ENCODE assay signal across 10 cellular contexts in the genomic region with DNA sequence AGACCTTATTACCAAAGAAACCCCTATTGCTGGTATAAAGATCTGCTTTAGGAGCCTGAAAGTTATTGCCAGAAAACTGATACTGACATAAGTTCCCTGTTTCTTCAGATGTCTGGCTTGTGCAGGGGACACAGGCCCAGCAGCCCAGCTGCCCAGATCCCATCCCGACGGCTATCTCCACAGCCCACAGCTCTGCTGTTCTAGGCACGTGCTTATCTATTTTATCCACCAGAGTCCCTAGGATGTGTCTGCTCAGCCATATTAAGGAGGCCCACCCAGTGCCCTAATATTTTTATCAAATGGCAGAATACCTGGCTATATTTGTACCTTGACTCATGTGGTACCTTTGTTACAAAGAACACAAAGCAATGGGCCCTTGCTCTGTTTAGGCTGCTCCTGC.
"Had no signal": no experiment of that assay in that cellular context is flagged by ENCODE, and none has a peak within 500 bp of the region (broad histone marks: within the 10 kb centered on the region; RNA-seq: fewer than 3 reads in every experiment).

No MANE protein-coding gene starts in this region.

- H3K27ac Mint-ChIP-seq: GM23338, H9 had no signal

- H3K4me1 ChIP-seq: HAP-1 had no signal

- H3K4me3 ChIP-seq: GM23248, GM23338, HAP-1 had no signal

- H3K9me3 ChIP-seq: HAP-1 had no signal

- FAIRE-seq: H1, H54 had no signal

- H2AFZ ChIP-seq: GM23248, GM23338 had no signal

- H3K9ac ChIP-seq: GM23248 had no signal

- H3K27ac ChIP-seq: GM23248 had no signal

- H3K4me2 ChIP-seq: GM23338 had no signal

- DNase-seq: GM23248, GOT3, H7, H9, HCEC 1CT had no signal

- H3K9me3 Mint-ChIP-seq: GM23338, H9 had no signal

- ATAC-seq: GM23338, HCT116 had no signal

- H3K36me3 ChIP-seq: HAP-1 had no signal

- H3K4me3 Mint-ChIP-seq: GM23338, H9 had no signal
